10 cellular contexts compared by ENCODE assay signal in the genomic region with DNA sequence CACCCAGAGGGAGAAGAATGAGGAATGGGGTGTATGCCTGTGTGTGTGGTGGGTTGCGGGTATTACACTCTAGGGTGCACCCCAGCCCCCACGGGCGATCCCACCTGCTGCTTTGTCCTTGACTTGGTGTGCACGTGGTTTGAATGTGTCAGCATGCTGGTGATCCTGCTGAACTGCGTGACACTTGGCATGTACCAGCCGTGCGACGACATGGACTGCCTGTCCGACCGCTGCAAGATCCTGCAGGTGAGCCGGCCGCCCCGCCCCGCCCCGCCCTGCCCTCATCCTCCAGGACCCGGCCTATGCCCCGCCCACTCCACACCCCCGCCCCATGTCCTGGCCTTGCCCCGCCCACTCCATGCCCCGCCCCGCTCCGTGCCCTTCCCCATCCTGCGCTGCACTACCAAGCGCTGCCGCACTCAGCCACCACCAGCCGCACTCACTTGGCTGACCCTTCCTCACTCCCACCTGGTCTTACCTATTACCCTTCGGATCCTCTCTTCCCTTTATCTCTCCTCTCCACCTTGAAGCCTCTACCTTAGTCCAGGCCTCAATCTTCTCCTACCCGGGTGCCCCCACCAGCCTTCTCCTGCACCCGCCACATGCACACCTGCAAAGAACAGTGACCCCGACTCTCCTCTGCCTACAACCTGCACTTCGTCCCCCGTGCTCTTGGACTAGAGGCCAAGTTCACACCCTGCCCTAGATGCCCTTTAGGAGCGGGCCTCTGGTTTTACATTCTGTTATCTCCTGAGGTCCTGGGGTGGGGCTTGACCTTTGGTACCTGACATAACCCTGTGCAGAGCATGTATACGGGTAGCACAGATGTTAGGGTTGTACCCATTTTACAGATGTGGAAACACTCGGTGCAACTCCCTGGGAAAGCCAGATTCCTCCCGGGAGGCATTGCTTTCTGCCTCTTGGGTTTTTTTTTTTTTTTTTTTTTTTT. TPM values are rescaled to one million over a fixed set of nuclear protein-coding genes. Genes with fewer than 3 reads are reported as not detected.
DNase-seq lines count a peak whose midpoint lies in the region; ATAC-seq and TF ChIP-seq lines count a peak whose summit lies in the region.
"Had no signal": no experiment of that assay in that cellular context is flagged by ENCODE, and none has a peak within 500 bp of the region (broad histone marks: within the 10 kb centered on the region; RNA-seq: fewer than 3 reads in every experiment).

No MANE protein-coding gene starts in this region.

- POLR2A ChIA-PET in HEK293T (lab: Yijun Ruan, JAX): no interaction called here
- POLR2A ChIA-PET in activated CD4-positive, alpha-beta T cell treated with anti-CD3 and anti-CD28 coated beads, Interleukin-2, amount 10 ng/mL, durations not matched to agents 7 days and 5 days (lab: Charles Lee): no interaction called here

- H3K4me3 Mint-ChIP-seq in activated CD4-positive, alpha-beta T cell treated with anti-CD3 and anti-CD28 coated beads, Interleukin-2, amount 10 ng/mL, durations not matched to agents 7 days and 5 days: no peak overlapping the region
- H3K4me3 Mint-ChIP-seq in effector memory CD8-positive, alpha-beta T cell: peak overlapping the region; percentile 33 to 42

- peak; percentile 79 for DNase-seq in HEK293T (ENCODE audit: extremely low spot score)
- DNase-seq in activated CD4-positive, alpha-beta T cell treated with anti-CD3 and anti-CD28 coated beads, Interleukin-2, amount 10 ng/mL, durations not matched to agents 7 days and 5 days: peak; percentile 75
- DNase-seq in effector memory CD8-positive, alpha-beta T cell: peak in 2 of 3 experiments; percentile 16 to 23
- DNase-seq in stimulated activated CD4-positive, alpha-beta T cell treated with anti-CD3 and anti-CD28 coated beads, Interleukin-15, amount 100 ng/mL, for 1 hour (ENCODE audit: low read depth in 1 of 2, low spot score in 1 of 2): peak; percentile 29 to 67
- DNase-seq in pons (ENCODE audit: low spot score): no peak
- DNase-seq: left cardiac atrium had no signal

- ATAC-seq in effector memory CD8-positive, alpha-beta T cell (replicated peaks): peak; percentile 56
- ATAC-seq in GM19397 (IDR thresholded peaks at IDR 0.05; ENCODE audit: unreplicated experiment): no peak
- ATAC-seq in HG02884 (IDR thresholded peaks at IDR 0.05; ENCODE audit: unreplicated experiment): no peak
- no peak for ATAC-seq in HG03432 (IDR thresholded peaks at IDR 0.05; ENCODE audit: unreplicated experiment)

- H3K36me3 Mint-ChIP-seq in activated CD4-positive, alpha-beta T cell treated with anti-CD3 and anti-CD28 coated beads, Interleukin-2, amount 10 ng/mL, durations not matched to agents 7 days and 5 days (ENCODE audit: low read depth): peaks cover 14% of the 10 kb centered on the region
- no peaks in the 10 kb centered on the region for H3K36me3 Mint-ChIP-seq in effector memory CD8-positive, alpha-beta T cell (ENCODE audit: insufficient read depth)

- H3K4me1 Mint-ChIP-seq in activated CD4-positive, alpha-beta T cell treated with anti-CD3 and anti-CD28 coated beads, Interleukin-2, amount 10 ng/mL, durations not matched to agents 7 days and 5 days: peaks cover 35% of the 10 kb centered on the region
- peaks cover 23 to 29% of the 10 kb centered on the region in 2 donors for H3K4me1 Mint-ChIP-seq in effector memory CD8-positive, alpha-beta T cell (ENCODE audit: low read depth in 2 of 2)

- H3K27ac Mint-ChIP-seq in activated CD4-positive, alpha-beta T cell treated with anti-CD3 and anti-CD28 coated beads, Interleukin-2, amount 10 ng/mL, durations not matched to agents 7 days and 5 days: no peak overlapping the region
- H3K27ac Mint-ChIP-seq in effector memory CD8-positive, alpha-beta T cell: no peak overlapping the region

- CTCF ChIA-PET in HEK293T (lab: Yijun Ruan, JAX): no interaction called here
- CTCF ChIA-PET in activated CD4-positive, alpha-beta T cell treated with anti-CD3 and anti-CD28 coated beads, Interleukin-2, amount 10 ng/mL, durations not matched to agents 7 days and 5 days (lab: Charles Lee): no interaction called here

- peaks cover 14% of the 10 kb centered on the region for H3K9me3 Mint-ChIP-seq in activated CD4-positive, alpha-beta T cell treated with anti-CD3 and anti-CD28 coated beads, Interleukin-2, amount 10 ng/mL, durations not matched to agents 7 days and 5 days
- peaks cover 0 to 3% of the 10 kb centered on the region in 2 donors for H3K9me3 Mint-ChIP-seq in effector memory CD8-positive, alpha-beta T cell

- peaks cover 19% of the 10 kb centered on the region for H3K27me3 Mint-ChIP-seq in activated CD4-positive, alpha-beta T cell treated with anti-CD3 and anti-CD28 coated beads, Interleukin-2, amount 10 ng/mL, durations not matched to agents 7 days and 5 days
- H3K27me3 Mint-ChIP-seq in effector memory CD8-positive, alpha-beta T cell: peaks cover 37 to 51% of the 10 kb centered on the region in 2 donors

TF ChIP-seq in HEK293T, 16 proteins besides CTCF, POLR2A, EP300 and RAD21:
- no peak for TF ChIP-seq FOXA1 (IDR thresholded peaks at IDR 0.05)
- TF ChIP-seq SP1 (IDR thresholded peaks at IDR 0.05): no peak
- no peak for TF ChIP-seq L3MBTL2 (conservative IDR thresholded peaks at IDR 0.05)
- TF ChIP-seq HDGF (IDR thresholded peaks at IDR 0.05; ENCODE audit: borderline replicate concordance): no peak
- TF ChIP-seq NFRKB (IDR thresholded peaks at IDR 0.05): no peak
- no peak for TF ChIP-seq CTBP1 (IDR thresholded peaks at IDR 0.05; ENCODE audit: borderline replicate concordance)
- no peak for TF ChIP-seq BHLHE40 (IDR thresholded peaks at IDR 0.05; ENCODE audit: borderline replicate concordance)
- TF ChIP-seq FOXK2 (IDR thresholded peaks at IDR 0.05): no peak
- TF ChIP-seq TARDBP (IDR thresholded peaks at IDR 0.05): no peak
- TF ChIP-seq ELF4 (IDR thresholded peaks at IDR 0.05): no peak
- TF ChIP-seq ARNT (IDR thresholded peaks at IDR 0.05): no peak
- no peak for TF ChIP-seq SUZ12 (IDR thresholded peaks at IDR 0.05)

RNA-seq across cellular contexts. Expression of gene CACNA1I, which starts 27.7 kb away (rescaled TPM):
- total RNA-seq in activated CD4-positive, alpha-beta T cell treated with anti-CD3 and anti-CD28 coated beads, Interleukin-2, amount 10 ng/mL, durations not matched to agents 7 days and 5 days: 1 to 10 TPM; 8.4 to 9.3 TPM
- total RNA-seq: HT1080 had no signal
